Comparison of ENCODE assay signal across 8 cellular contexts in genomic region chr6:42661540-42662153, GRCh38.
DNase-seq lines count a peak whose midpoint lies in the region; ATAC-seq and TF ChIP-seq lines count a peak whose summit lies in the region.

No MANE protein-coding gene starts in this region.

- no peaks in the 10 kb centered on the region for H3K79me1 ChIP-seq in H9 (ENCODE audit: insufficient read depth, low read depth, low read length, poor library complexity, severe bottlenecking)

- H3T11ph ChIP-seq in H9 (ENCODE audit: low read length), result no peak overlapping the region

- peak overlapping the region in 1 of 3 experiments; percentile 66; a peak in 2 of 7 replicates for H3K27ac Mint-ChIP-seq in H9

- H3K9me3 Mint-ChIP-seq in H9, result no peaks in the 10 kb centered on the region

- H2BK5ac ChIP-seq in H9 (ENCODE audit: insufficient read length, low read length), result no peak overlapping the region

- no peaks in the 10 kb centered on the region for H3K27me3 Mint-ChIP-seq in H9 (ENCODE audit: low read depth)

- peaks cover 13 to 61% (median 53%) of the 10 kb centered on the region in 3 experiments; a peak in 6 of 7 replicates for H3K36me3 Mint-ChIP-seq in H9 (ENCODE audit: insufficient read depth in 1 of 3, low read depth in 3 of 3)

- no peak overlapping the region for H2BK120ac ChIP-seq in H9 (ENCODE audit: low read depth, low read length, poor library complexity, severe bottlenecking)

- no peak overlapping the region for H4K5ac ChIP-seq in H9 (ENCODE audit: insufficient read length, low read depth, low read length)

- H2BK12ac ChIP-seq in H9 (ENCODE audit: insufficient read length, low read depth, low read length), result no peak overlapping the region

- no peak overlapping the region for H3K56ac ChIP-seq in H9 (ENCODE audit: insufficient read length, low read depth, low read length)

- H3K23ac ChIP-seq in H9 (ENCODE audit: insufficient read length, low read depth, low read length), result no peak overlapping the region

- H2AK5ac ChIP-seq in H9 (ENCODE audit: insufficient read length, low read length), result no peak overlapping the region

- peak; percentile 88 for ATAC-seq in left colon
- ATAC-seq in GM18520 (IDR thresholded peaks at IDR 0.05; ENCODE audit: unreplicated experiment), result no peak

- no peak overlapping the region for H3K9ac ChIP-seq in H9 (ENCODE audit: extremely low read depth, insufficient read length, low read length)

- no peak overlapping the region for H3K14ac ChIP-seq in H9 (ENCODE audit: insufficient read depth, low read length)

- no peak overlapping the region for H2BK20ac ChIP-seq in H9 (ENCODE audit: low read depth, low read length, poor library complexity, severe bottlenecking)

- H3K4me2 ChIP-seq in H9 (ENCODE audit: insufficient read depth, insufficient read length, low read length), result no peak overlapping the region

- no peaks in the 10 kb centered on the region for H3K4me1 Mint-ChIP-seq in H9

- no peaks in the 10 kb centered on the region for H3K9me3 ChIP-seq in H9 (ENCODE audit: control insufficient read depth, low read depth, low read length)

- H4K20me1 ChIP-seq in H9 (ENCODE audit: control insufficient read depth, insufficient read depth, insufficient read length), result no peaks in the 10 kb centered on the region

- H3K79me2 ChIP-seq in H9 (ENCODE audit: insufficient read depth, low read length), result no peaks in the 10 kb centered on the region

- H4K8ac ChIP-seq in H9 (replicated peaks; ENCODE audit: insufficient read length, low read depth, low read length), result no peak overlapping the region

- no peak overlapping the region for H3K4ac ChIP-seq in H9 (ENCODE audit: low read depth, low read length)

- H2AFZ ChIP-seq in H9 (ENCODE audit: low read length), result no peak overlapping the region

- peak; percentile 92 for TF ChIP-seq CTCF in H9 (conservative IDR thresholded peaks at IDR 0.05)

- H3K4me3 Mint-ChIP-seq in H9, result peak overlapping the region in 1 of 2 experiments; percentile 6; a peak in 1 of 5 replicates

- no peak overlapping the region for H4K91ac ChIP-seq in H9 (ENCODE audit: insufficient read length, low read depth, low read length)

- H3K27me3 ChIP-seq in H9 (ENCODE audit: insufficient read depth, low read length), result no peaks in the 10 kb centered on the region

- no CpG with 5 or more reads among the region's 5 CpGs for WGBS in H9 (ENCODE audit: extremely low coverage, insufficient read length, low lambda C conversion rate)

- H3K18ac ChIP-seq in H9 (ENCODE audit: insufficient read length, low read depth, low read length), result no peak overlapping the region

- H3K4me1 ChIP-seq in H9 (ENCODE audit: insufficient read depth, low read length), result no peaks in the 10 kb centered on the region

- DNase-seq in AG08396 (ENCODE audit: low spot score) (peak; percentile 67), H9 (peak; percentile 70), NCI-H510A treated with DMSO at 0.1 percent for 48 hours (lab: John Stamatoyannopoulos, UW) (peak; percentile 90), cerebellum (ENCODE audit: low spot score) (peak; percentile 75), left colon (peak; percentile 55 to 79)
- DNase-seq in activated CD4-positive, alpha-beta T cell treated with anti-CD3 and anti-CD28 coated beads for 24 hours (ENCODE audit: low read depth in 2 of 2), result peak; percentile 80 to 82
- peak; percentile 82 for DNase-seq in stimulated activated CD4-positive, alpha-beta T cell treated with anti-CD3 and anti-CD28 coated beads, Interleukin-4, amount 100 ng/mL, for 1 hour

- intact Hi-C loops in left colon (cut with DNase I, micrococcal nuclease), result loop anchor here in 1 of 2 donors (5.0 kb wide), 2 partner anchors 66 to 216 kb away; partner anchors contain the start of gene RPL7L1

- H3K23me2 ChIP-seq in H9 (ENCODE audit: insufficient read length, low read depth, low read length, poor library complexity, severe bottlenecking), result no peaks in the 10 kb centered on the region

- H2BK15ac ChIP-seq in H9 (ENCODE audit: low read depth, low read length), result no peak overlapping the region

- H3K27ac ChIP-seq in H9 (ENCODE audit: insufficient read length, low read depth, low read length), result no peak overlapping the region
